8 cellular contexts compared by ENCODE assay signal in genomic region chr16:3003582-3004270, GRCh38. TPM values are rescaled to one million over a fixed set of nuclear protein-coding genes. Genes with fewer than 3 reads are reported as not detected.
DNase-seq lines count a peak whose midpoint lies in the region; ATAC-seq and TF ChIP-seq lines count a peak whose summit lies in the region.

No MANE protein-coding gene starts in this region.

- H3K27ac Mint-ChIP-seq in naive thymus-derived CD4-positive, alpha-beta T cell = peak overlapping the region in 5 of 9 donors; percentile 41 to 81 (median 45)

- peak; percentile 96 for DNase-seq in DMS79 treated with DMSO at 0.1 percent for 48 hours (lab: John Stamatoyannopoulos, UW)
- DNase-seq in KBM-7 = peak; percentile 100
- peak; percentile 99 for DNase-seq in OCI-LY7 (ENCODE audit: low spot score)
- peak; percentile 96 for DNase-seq in activated CD8-positive, alpha-beta memory T cell treated with anti-CD3 and anti-CD28 coated beads, Interleukin-2, amount 50 U/mL, for 48 hours
- DNase-seq in epithelial cell of esophagus (ENCODE audit: low read depth) = peak; percentile 100
- DNase-seq in naive thymus-derived CD4-positive, alpha-beta T cell = peak; percentile 78 to 98 (median 96)
- peak; percentile 93 to 98 for DNase-seq in stimulated activated CD8-positive, alpha-beta memory T cell treated with anti-CD3 and anti-CD28 coated beads, Interleukin-7, amount 100 ng/mL, for 48 hours (ENCODE audit: extremely low read depth in 1 of 2, low read depth in 1 of 2)

- no peak overlapping the region for H3K27ac ChIP-seq in OCI-LY7 (ENCODE audit: low read depth, low read length, poor library complexity, severe bottlenecking)
- no peak overlapping the region for H3K27ac ChIP-seq in naive thymus-derived CD4-positive, alpha-beta T cell (ENCODE audit: low read depth, low read length)

- no peaks in the 10 kb centered on the region for H3K9me2 ChIP-seq in OCI-LY7 (ENCODE audit: insufficient read depth, low read length)

- CTCF ChIA-PET in OCI-LY7 (lab: Charles Lee; ENCODE audit: unreplicated experiment) = interaction anchor here (0.6 to 1.5 kb wide), 5 partner anchors 21 to 84 kb away, joined by 3 to 5 read pairs (median 3); partner anchors contain the start of gene PKMYT1
- CTCF ChIA-PET in naive thymus-derived CD4-positive, alpha-beta T cell (lab: Charles Lee) = interaction anchor here (0.6 to 4.0 kb wide), 21 partner anchors 8 to 671 kb away, joined by 3 to 90 read pairs (median 4); partner anchors contain the start of genes HCFC1R1, THOC6, TNFRSF12A and ZNF174

- peaks cover 18 to 32% (median 25%) of the 10 kb centered on the region in 7 donors for H3K4me1 Mint-ChIP-seq in naive thymus-derived CD4-positive, alpha-beta T cell

- in situ Hi-C loops in KBM-7 (cut with MboI; ENCODE audit: low pct_unique_long_range_greater_than_20kb, low sequenced_read_pairs) = no loop called here

- POLR2A ChIA-PET in OCI-LY7 (lab: Charles Lee) = interaction anchor here (1.1 to 1.3 kb wide), 2 partner anchors 24 to 45 kb away, joined by 4 to 6 read pairs; no protein-coding TSS in a partner anchor
- POLR2A ChIA-PET in naive thymus-derived CD4-positive, alpha-beta T cell (lab: Charles Lee) = interaction anchor here (0.7 to 3.0 kb wide), 10 partner anchors 9 to 564 kb away, joined by 3 to 17 read pairs (median 5); partner anchors contain the start of genes PKMYT1 and TNFRSF12A

- H3K4me1 ChIP-seq in OCI-LY7 (ENCODE audit: insufficient read depth, low read length, poor library complexity, severe bottlenecking) = peaks cover 23% of the 10 kb centered on the region
- H3K4me1 ChIP-seq in naive thymus-derived CD4-positive, alpha-beta T cell (ENCODE audit: control insufficient read depth in 2 of 2, insufficient read depth in 2 of 2, low read length in 2 of 2) = peaks cover 19 to 21% of the 10 kb centered on the region in 2 donors

- H3K27me3 ChIP-seq in naive thymus-derived CD4-positive, alpha-beta T cell (ENCODE audit: control insufficient read depth in 2 of 2, insufficient read depth in 2 of 2, low read length in 2 of 2) = no peaks in the 10 kb centered on the region

- BruUV-seq in OCI-LY7 (replicated peaks; lab: Mats Ljungman, UMichigan) = no TSS peak

- H3K4me3 Mint-ChIP-seq in naive thymus-derived CD4-positive, alpha-beta T cell = peak overlapping the region; percentile 76 to 82 (median 80)

- H3K36me3 ChIP-seq in OCI-LY7 (ENCODE audit: insufficient read depth, low read length) = no peaks in the 10 kb centered on the region
- no peaks in the 10 kb centered on the region for H3K36me3 ChIP-seq in naive thymus-derived CD4-positive, alpha-beta T cell (ENCODE audit: control insufficient read depth in 2 of 3, insufficient read depth in 3 of 3, low read length in 3 of 3)

- H3K4me2 ChIP-seq in OCI-LY7 (ENCODE audit: low read length) = peak overlapping the region; percentile 3; the same call in 1 of the 2 replicates

- H4K20me1 ChIP-seq in OCI-LY7 (ENCODE audit: insufficient read depth, low read length) = no peaks in the 10 kb centered on the region

- TF ChIP-seq CTCF in OCI-LY7 (conservative IDR thresholded peaks at IDR 0.05; ENCODE audit: low read length) (peak; percentile 82), epithelial cell of esophagus (IDR thresholded peaks at IDR 0.05; ENCODE audit: insufficient read depth, low read depth, low read length, missing control alignments) (peak; percentile 52)

- no peak overlapping the region for H2AFZ ChIP-seq in OCI-LY7 (ENCODE audit: low read length)

- H3K9me3 ChIP-seq in OCI-LY7 (ENCODE audit: low read length) = no peaks in the 10 kb centered on the region
- H3K9me3 ChIP-seq in naive thymus-derived CD4-positive, alpha-beta T cell (ENCODE audit: control insufficient read depth in 2 of 3, low read length in 3 of 3) = no peaks in the 10 kb centered on the region

- intact Hi-C loops in OCI-LY7 (cut with micrococcal nuclease; ENCODE audit: unreplicated experiment) = loop anchor here (1.0 to 2.0 kb wide), 4 partner anchors 17 to 55 kb away; partner anchors contain the start of genes PAQR4 and TNFRSF12A
- intact Hi-C loops in naive thymus-derived CD4-positive, alpha-beta T cell (cut with micrococcal nuclease) = loop anchor here (1.0 to 2.0 kb wide), 14 partner anchors 18 to 497 kb away; partner anchors contain the start of genes PAQR4 (in 2 of the 2), PKMYT1 (in 2 of the 2) and THOC6 (in 1 of the 2)

- H3K27me3 Mint-ChIP-seq in naive thymus-derived CD4-positive, alpha-beta T cell = peaks cover 0 to 17% (median 0%) of the 10 kb centered on the region in 5 donors

- H3K36me3 Mint-ChIP-seq in naive thymus-derived CD4-positive, alpha-beta T cell = peaks cover 0 to 1% (median 0%) of the 10 kb centered on the region in 5 donors

- H3K9me3 Mint-ChIP-seq in naive thymus-derived CD4-positive, alpha-beta T cell = no peaks in the 10 kb centered on the region

- peak; percentile 98 for ATAC-seq in GM21786 (IDR thresholded peaks at IDR 0.05; ENCODE audit: unreplicated experiment)
- peak; percentile 99 for ATAC-seq in naive thymus-derived CD4-positive, alpha-beta T cell

- H3K79me2 ChIP-seq in OCI-LY7 (ENCODE audit: insufficient read depth, low read depth, low read length) = no peaks in the 10 kb centered on the region

- H3K4me3 ChIP-seq in OCI-LY7 (ENCODE audit: low read depth, low read length, poor library complexity, severe bottlenecking) (peak overlapping the region; percentile 15), epithelial cell of esophagus (ENCODE audit: low read length) (no peak overlapping the region)
- no peak overlapping the region for H3K4me3 ChIP-seq in naive thymus-derived CD4-positive, alpha-beta T cell (ENCODE audit: low read length)

RNA-seq across cellular contexts. Expression of gene CLDN9, which starts 9.0 kb away (rescaled TPM):
- total RNA-seq in OCI-LY7 (2014; rRNA removed; shearing (Covaris generic)) = 0.44 TPM in 1 of 2 replicates, not detected in the other
- 0.42 and 0.59 TPM in 2 replicates for total RNA-seq in OCI-LY7 (2022)
- under 1 TPM in 2 of 5 experiments, not detected in 3; 0.15 to 0.37 TPM for total RNA-seq in naive thymus-derived CD4-positive, alpha-beta T cell
- not detected for polyA plus RNA-seq in naive thymus-derived CD4-positive, alpha-beta T cell

RNA-seq across cellular contexts. Expression of gene CLDN6, which starts 14.3 kb away (rescaled TPM):
- total RNA-seq in OCI-LY7 (2014; rRNA removed; shearing (Covaris generic)) = not detected in 2 replicates
- not detected in 2 replicates for total RNA-seq in OCI-LY7 (2022)
- not detected for total RNA-seq in naive thymus-derived CD4-positive, alpha-beta T cell
- polyA plus RNA-seq in naive thymus-derived CD4-positive, alpha-beta T cell = not detected

RNA-seq across cellular contexts. Expression of gene TNFRSF12A, which starts 16.4 kb away (rescaled TPM):
- 4.1 and 4.9 TPM in 2 replicates for total RNA-seq in OCI-LY7 (2014; rRNA removed; shearing (Covaris generic))
- total RNA-seq in OCI-LY7 (2022) = 1.3 and 1.9 TPM in 2 replicates
- 1 to 10 TPM in 3 of 5 experiments, under 1 TPM in 2; 0.57 to 5.9 (median 1.1) TPM for total RNA-seq in naive thymus-derived CD4-positive, alpha-beta T cell
- polyA plus RNA-seq in naive thymus-derived CD4-positive, alpha-beta T cell = not detected

RNA-seq across cellular contexts. Expression of gene HCFC1R1, which starts 20.0 kb away (rescaled TPM):
- total RNA-seq in OCI-LY7 (2014; rRNA removed; shearing (Covaris generic)) = 17.1 and 29.1 TPM in 2 replicates
- total RNA-seq in OCI-LY7 (2022) = 32.2 and 39.4 TPM in 2 replicates
- total RNA-seq in naive thymus-derived CD4-positive, alpha-beta T cell = 10 to 100 TPM; 11.5 to 29.6 (median 14.9) TPM
- polyA plus RNA-seq in naive thymus-derived CD4-positive, alpha-beta T cell = 10 to 100 TPM; 12.0 to 24.6 TPM

RNA-seq across cellular contexts. Expression of gene THOC6, which starts 20.1 kb away (rescaled TPM):
- total RNA-seq in OCI-LY7 (2014; rRNA removed; shearing (Covaris generic)) = 33.7 and 36.0 TPM in 2 replicates
- total RNA-seq in OCI-LY7 (2022) = 26.3 and 33.6 TPM in 2 replicates
- total RNA-seq in naive thymus-derived CD4-positive, alpha-beta T cell = 10 to 100 TPM; 25.3 to 55.5 (median 26.0) TPM
- 10 to 100 TPM; 46.3 to 60.6 TPM for polyA plus RNA-seq in naive thymus-derived CD4-positive, alpha-beta T cell
